In genomic region chr11:73186886-73187285, GRCh38 we compare ENCODE assay signal across 16 cellular contexts. TPM values are rescaled to one million over a fixed set of nuclear protein-coding genes. Genes with fewer than 3 reads are reported as not detected.
"Had no signal": no experiment of that assay in that cellular context is flagged by ENCODE, and none has a peak within 500 bp of the region (broad histone marks: within the 10 kb centered on the region; RNA-seq: fewer than 3 reads in every experiment).

No MANE protein-coding gene starts in this region.

- ATAC-seq: activated CD4-positive, CD25-positive, alpha-beta regulatory T cell treated with anti-CD3 and anti-CD28 coated beads, Interleukin-2, amount 50 U/mL, for 24 hours; activated T-cell treated with anti-CD3 and anti-CD28 coated beads, Interleukin-2, amount 50 U/mL, for 4 hours; body of pancreas; effector memory CD8-positive, alpha-beta T cell; right cardiac atrium; stimulated activated memory B cell treated with anti-CD40 and anti-IgM and Interleukin-4, amounts not matched to agents 10 μg/mL and 1 μg/mL and 100 μg/mL, for 72 hours had no signal

- DNase-seq: activated CD4-positive, alpha-beta T cell treated with anti-CD3 and anti-CD28 coated beads, Interleukin-2, amount 50 U/mL, for 4 hours; activated naive CD4-positive, alpha-beta T cell treated with Interleukin-2 at 50 U/mL for 16 hours; activated T-cell treated with anti-CD3 and anti-CD28 coated beads, Interleukin-2, amount 50 U/mL, for 4 hours; body of pancreas; cortex of kidney; effector memory CD8-positive, alpha-beta T cell; hippocampal formation; kidney glomerular epithelial cell; midbrain; right cardiac atrium; substantia nigra; upper lobe of left lung had no signal

- H3K27ac ChIP-seq: adrenal gland, body of pancreas had no signal

- H3K9me3 Mint-ChIP-seq: activated T-cell treated with anti-CD3 and anti-CD28 coated beads, Interleukin-2, amount 50 U/mL, for 4 hours; central memory CD8-positive, alpha-beta T cell; effector memory CD8-positive, alpha-beta T cell; stimulated activated memory B cell treated with anti-CD40 and anti-IgM and Interleukin-4, amounts not matched to agents 10 μg/mL and 1 μg/mL and 100 μg/mL, for 72 hours had no signal

- H3K36me3 ChIP-seq: adrenal gland, upper lobe of left lung had no signal

- H3K9me3 ChIP-seq: adrenal gland, body of pancreas, upper lobe of left lung had no signal

- H3K4me1 Mint-ChIP-seq: central memory CD8-positive, alpha-beta T cell had no signal

- H3K27me3 ChIP-seq: adrenal gland, body of pancreas, upper lobe of left lung had no signal

- H3K27ac Mint-ChIP-seq: effector memory CD8-positive, alpha-beta T cell had no signal

- H3K4me3 Mint-ChIP-seq: activated T-cell treated with anti-CD3 and anti-CD28 coated beads, Interleukin-2, amount 50 U/mL, for 4 hours; central memory CD8-positive, alpha-beta T cell; stimulated activated memory B cell treated with anti-CD40 and anti-IgM and Interleukin-4, amounts not matched to agents 10 μg/mL and 1 μg/mL and 100 μg/mL, for 72 hours had no signal

- H3K27me3 Mint-ChIP-seq: stimulated activated memory B cell treated with anti-CD40 and anti-IgM and Interleukin-4, amounts not matched to agents 10 μg/mL and 1 μg/mL and 100 μg/mL, for 72 hours had no signal

- H3K36me3 Mint-ChIP-seq: stimulated activated memory B cell treated with anti-CD40 and anti-IgM and Interleukin-4, amounts not matched to agents 10 μg/mL and 1 μg/mL and 100 μg/mL, for 72 hours had no signal

- H3K4me3 ChIP-seq: adrenal gland, body of pancreas, upper lobe of left lung had no signal

RNA-seq across cellular contexts. Expression of gene P2RY2, which starts 31.2 kb away (rescaled TPM):
- total RNA-seq: activated T-cell treated with anti-CD3 and anti-CD28 coated beads, Interleukin-2, amount 50 U/mL, for 4 hours had no signal
